Comparison of ENCODE assay signal across 16 cellular contexts in genomic region chr12:62653304-62653703, GRCh38.
DNase-seq lines count a peak whose midpoint lies in the region; FAIRE-seq and TF ChIP-seq lines count a peak whose summit lies in the region.
"Had no signal": no experiment of that assay in that cellular context is flagged by ENCODE, and none has a peak within 500 bp of the region (broad histone marks: within the 10 kb centered on the region; RNA-seq: fewer than 3 reads in every experiment).

No MANE protein-coding gene starts in this region.

- H3K18ac ChIP-seq in H9 (ENCODE audit: insufficient read length, low read depth, low read length) = no peak overlapping the region

- no peak overlapping the region for H2AFZ ChIP-seq in H9 (ENCODE audit: low read length)

- no peaks in the 10 kb centered on the region for H3K79me2 ChIP-seq in H9 (ENCODE audit: insufficient read depth, low read length)

- no peak overlapping the region for H3K4ac ChIP-seq in H9 (ENCODE audit: low read depth, low read length)

- H3K4me1 ChIP-seq in H9 (ENCODE audit: insufficient read depth, low read length) = peaks cover 30% of the 10 kb centered on the region
- peaks cover 67% of the 10 kb centered on the region for H3K4me1 ChIP-seq in HUES64 (ENCODE audit: insufficient read depth, low read length)
- H3K4me1 ChIP-seq in iPS-18a (ENCODE audit: control insufficient read depth, low read depth, low read length) = peaks cover 71% of the 10 kb centered on the region
- H3K4me1 ChIP-seq in kidney (ENCODE audit: control insufficient read depth in 1 of 2, insufficient read depth in 1 of 2, low read depth in 1 of 2, low read length in 2 of 2) = peaks cover 0 to 2% of the 10 kb centered on the region in 2 donors
- H3K4me1 ChIP-seq: BE2C, Caco-2 had no signal

- H2AK5ac ChIP-seq in H9 (ENCODE audit: insufficient read length, low read length) = no peak overlapping the region

- H3K9me3 Mint-ChIP-seq in H9 (peaks cover 2 to 3% of the 10 kb centered on the region in 2 experiments; a peak in 2 of 5 replicates), neural crest cell (peaks cover 2% of the 10 kb centered on the region)
- H3K9me3 Mint-ChIP-seq: CD8-positive, alpha-beta T cell had no signal

- DNase-seq in H9 (no peak), neural crest cell (ENCODE audit: low read depth, low spot score) (no peak), substantia nigra (lab: John Stamatoyannopoulos, UW) (no peak), kidney (no peak), RPMI8226 (no peak), SW 1271 (lab: John Stamatoyannopoulos, UW) (no peak)
- DNase-seq: BE2C; Caco-2; CD8-positive, alpha-beta T cell; DMS53; GF-D8 had no signal

- no peaks in the 10 kb centered on the region for H3K23me2 ChIP-seq in H9 (ENCODE audit: insufficient read length, low read depth, low read length, poor library complexity, severe bottlenecking)

- H3K4me3 ChIP-seq in HUES64 (ENCODE audit: low read length) = 0 out of 2 replicates have a peak overlapping the region, but pooled peaks have one; percentile 17
- peak overlapping the region; percentile 0 for H3K4me3 ChIP-seq in iPS-18a (ENCODE audit: low read length)
- H3K4me3 ChIP-seq in kidney (ENCODE audit: low read length in 2 of 2) = no peak overlapping the region
- H3K4me3 ChIP-seq: A549, K562 had no signal

- H3K14ac ChIP-seq in H9 (ENCODE audit: insufficient read depth, low read length) = no peak overlapping the region

- H3K4me1 Mint-ChIP-seq in H9 (peaks cover 66 to 68% of the 10 kb centered on the region in 2 experiments), neural crest cell (peaks cover 69% of the 10 kb centered on the region)

- peaks cover 84% of the 10 kb centered on the region for H3K27me3 Mint-ChIP-seq in H9 (ENCODE audit: low read depth)
- H3K27me3 Mint-ChIP-seq in neural crest cell (ENCODE audit: low read depth) = no peaks in the 10 kb centered on the region

- H3K27me3 ChIP-seq in H9 (ENCODE audit: insufficient read depth, low read length) (peaks cover 8% of the 10 kb centered on the region; the same call in 1 of the 2 replicates), HUES64 (ENCODE audit: insufficient read depth, low read length) (peaks cover 42% of the 10 kb centered on the region), iPS-18a (ENCODE audit: control insufficient read depth, insufficient read depth, low read length) (peaks cover 48% of the 10 kb centered on the region)
- H3K27me3 ChIP-seq: BE2C had no signal

- no peak overlapping the region for H4K91ac ChIP-seq in H9 (ENCODE audit: insufficient read length, low read depth, low read length)

- no peak overlapping the region for H2BK20ac ChIP-seq in H9 (ENCODE audit: low read depth, low read length, poor library complexity, severe bottlenecking)

- no peak overlapping the region for H3K27ac ChIP-seq in H9 (ENCODE audit: insufficient read length, low read depth, low read length)
- peak overlapping the region; percentile 74; the same call in 1 of the 2 replicates for H3K27ac ChIP-seq in HUES64 (ENCODE audit: low read depth, low read length)
- H3K27ac ChIP-seq in iPS-18a (ENCODE audit: low read length) = no peak overlapping the region
- H3K27ac ChIP-seq in substantia nigra (ENCODE audit: low read depth, low read length, poor library complexity, severe bottlenecking) = no peak overlapping the region
- no peak overlapping the region for H3K27ac ChIP-seq in kidney (ENCODE audit: low read depth in 2 of 2, low read length in 2 of 2)
- H3K27ac ChIP-seq: C4-2B had no signal

- H3K4me3 Mint-ChIP-seq in H9 = peak overlapping the region in 1 of 2 experiments; percentile 27; a peak in 1 of 5 replicates
- peak overlapping the region; percentile 0 for H3K4me3 Mint-ChIP-seq in neural crest cell
- H3K4me3 Mint-ChIP-seq: CD8-positive, alpha-beta T cell had no signal

- peak overlapping the region in 2 of 3 experiments; percentile 21 to 95; a peak in 5 of 7 replicates for H3K27ac Mint-ChIP-seq in H9
- no peak overlapping the region for H3K27ac Mint-ChIP-seq in neural crest cell (ENCODE audit: unreplicated experiment)
- H3K27ac Mint-ChIP-seq: CD8-positive, alpha-beta T cell had no signal

- no peaks in the 10 kb centered on the region for H4K20me1 ChIP-seq in H9 (ENCODE audit: control insufficient read depth, insufficient read depth, insufficient read length)

- no peak overlapping the region for H4K8ac ChIP-seq in H9 (replicated peaks; ENCODE audit: insufficient read length, low read depth, low read length)

- H2BK5ac ChIP-seq in H9 (ENCODE audit: insufficient read length, low read length) = no peak overlapping the region

- H3K4me2 ChIP-seq in H9 (ENCODE audit: insufficient read depth, insufficient read length, low read length) = no peak overlapping the region
- H3K4me2 ChIP-seq: A549 had no signal

- H3K79me1 ChIP-seq in H9 (ENCODE audit: insufficient read depth, low read depth, low read length, poor library complexity, severe bottlenecking) = no peaks in the 10 kb centered on the region

- H3K9ac ChIP-seq in H9 (ENCODE audit: extremely low read depth, insufficient read length, low read length) (no peak overlapping the region), HUES64 (ENCODE audit: low read depth, low read length) (no peak overlapping the region), iPS-18a (ENCODE audit: low read length) (no peak overlapping the region), kidney (ENCODE audit: low read length in 2 of 2) (no peak overlapping the region)

- no CpG with 5 or more reads among the region's 3 CpGs for WGBS in H9 (ENCODE audit: extremely low coverage, insufficient read length, low lambda C conversion rate)
- 61% methylated on average over 3 of the region's 3 CpGs for WGBS in HUES64

- FAIRE-seq in kidney (lab: Jason Lieb, UNC) = no peak
- FAIRE-seq: A549 had no signal

- no peak overlapping the region for H3T11ph ChIP-seq in H9 (ENCODE audit: low read length)

- H2BK12ac ChIP-seq in H9 (ENCODE audit: insufficient read length, low read depth, low read length) = no peak overlapping the region

- no peak overlapping the region for H2BK15ac ChIP-seq in H9 (ENCODE audit: low read depth, low read length)

- no peak overlapping the region for H3K56ac ChIP-seq in H9 (ENCODE audit: insufficient read length, low read depth, low read length)

- H3K9me3 ChIP-seq in H9 (ENCODE audit: control insufficient read depth, low read depth, low read length) = no peaks in the 10 kb centered on the region
- H3K9me3 ChIP-seq in HUES64 (ENCODE audit: insufficient read depth, low read depth, low read length) = no peaks in the 10 kb centered on the region
- H3K9me3 ChIP-seq in iPS-18a (ENCODE audit: control insufficient read depth, low read depth, low read length) = no peaks in the 10 kb centered on the region
- no peaks in the 10 kb centered on the region for H3K9me3 ChIP-seq in kidney (ENCODE audit: control insufficient read depth in 1 of 2, low read length in 2 of 2)
- H3K9me3 ChIP-seq: A549, BE2C, Caco-2 had no signal

- H3K23ac ChIP-seq in H9 (ENCODE audit: insufficient read length, low read depth, low read length) = no peak overlapping the region

- H3K36me3 Mint-ChIP-seq in H9 (ENCODE audit: insufficient read depth in 1 of 3, low read depth in 3 of 3) (peaks cover 0 to 20% (median 8%) of the 10 kb centered on the region in 3 experiments; a peak in 5 of 7 replicates), neural crest cell (ENCODE audit: low read depth) (peaks cover 2% of the 10 kb centered on the region)
- H3K36me3 Mint-ChIP-seq: CD8-positive, alpha-beta T cell had no signal

- H3K36me3 ChIP-seq in HUES64 (ENCODE audit: insufficient read depth, low read length) (no peaks in the 10 kb centered on the region), iPS-18a (ENCODE audit: control insufficient read depth, low read depth, low read length) (no peaks in the 10 kb centered on the region), kidney (ENCODE audit: control insufficient read depth in 1 of 2, insufficient read depth in 2 of 2, low read length in 2 of 2) (peaks cover 0 to 4% of the 10 kb centered on the region in 2 donors)
- H3K36me3 ChIP-seq: BE2C had no signal

- TF ChIP-seq CTCF in H9 (conservative IDR thresholded peaks at IDR 0.05) (no peak), neural crest cell (conservative IDR thresholded peaks at IDR 0.05) (no peak), kidney (IDR thresholded peaks at IDR 0.05; ENCODE audit: borderline replicate concordance, extremely low read depth, insufficient read depth) (no peak)

- H4K5ac ChIP-seq in H9 (ENCODE audit: insufficient read length, low read depth, low read length) = no peak overlapping the region

- intact Hi-C loops in kidney (cut with DNase I) = no loop called here

- H2BK120ac ChIP-seq in H9 (ENCODE audit: low read depth, low read length, poor library complexity, severe bottlenecking) = no peak overlapping the region

Comparison
In these comparisons a context has a peak if more than half of its experiments do, and no peak if none do; other contexts are left out.
1. H3K4me3 ChIP-seq: peak in HUES64 (single experiment) and iPS-18a (single experiment); none in kidney (0 of 2).